ENCODE assay signal across 8 cellular contexts in genomic region chr3:141331370-141332318, GRCh38. TPM values are rescaled to one million over a fixed set of nuclear protein-coding genes. Genes with fewer than 3 reads are reported as not detected.
DNase-seq lines count a peak whose midpoint lies in the region; ATAC-seq and TF ChIP-seq lines count a peak whose summit lies in the region.

No MANE protein-coding gene starts in this region.

- H3K4me1 Mint-ChIP-seq in CD8-positive, alpha-beta memory T cell: no peaks in the 10 kb centered on the region
- H3K4me1 Mint-ChIP-seq in neural crest cell: peaks cover 39% of the 10 kb centered on the region

- no peak overlapping the region for H3K27ac Mint-ChIP-seq in CD8-positive, alpha-beta memory T cell
- peak overlapping the region; percentile 9 for H3K27ac Mint-ChIP-seq in neural crest cell (ENCODE audit: unreplicated experiment)

- no peaks in the 10 kb centered on the region for H3K27me3 ChIP-seq in CD8-positive, alpha-beta memory T cell (ENCODE audit: insufficient read depth, low read length, poor library complexity, severe bottlenecking)
- no peaks in the 10 kb centered on the region for H3K27me3 ChIP-seq in duodenal mucosa (ENCODE audit: control insufficient read depth in 1 of 2, insufficient read depth in 2 of 2, low read length in 2 of 2)

- H3K27me3 Mint-ChIP-seq in CD8-positive, alpha-beta memory T cell: peaks cover 10 to 25% of the 10 kb centered on the region in 2 donors
- H3K27me3 Mint-ChIP-seq in neural crest cell (ENCODE audit: low read depth): no peaks in the 10 kb centered on the region

- DNase-seq in CD8-positive, alpha-beta memory T cell: no peak
- DNase-seq in HS-5 (ENCODE audit: low read depth) (peak; percentile 97), neural crest cell (ENCODE audit: low read depth, low spot score) (no peak), GM20000 (ENCODE audit: low spot score) (no peak), activated gamma-delta T cell treated with Interleukin-2 at 50 U/mL for 16 hours (no peak)
- no peak for DNase-seq in NK-92 treated with Interleukin-12 subunit alpha and Interleukin-12 subunit beta, amount 100 ng/mL, for 24 hours (lab: John Stamatoyannopoulos, UW)

- no peak for ATAC-seq in GM21737 (IDR thresholded peaks at IDR 0.05; ENCODE audit: unreplicated experiment)

- H3K36me3 ChIP-seq in CD8-positive, alpha-beta memory T cell (ENCODE audit: insufficient read depth, low read length): no peaks in the 10 kb centered on the region
- no peaks in the 10 kb centered on the region for H3K36me3 ChIP-seq in duodenal mucosa (ENCODE audit: control insufficient read depth in 1 of 2, insufficient read depth in 2 of 2, low read length in 2 of 2)

- no peaks in the 10 kb centered on the region for H3K36me3 Mint-ChIP-seq in CD8-positive, alpha-beta memory T cell
- no peaks in the 10 kb centered on the region for H3K36me3 Mint-ChIP-seq in neural crest cell (ENCODE audit: low read depth)

- POLR2A ChIA-PET in CD8-positive, alpha-beta memory T cell (lab: Charles Lee): no interaction called here

- no peak overlapping the region for H3K9ac ChIP-seq in duodenal mucosa (ENCODE audit: low read depth in 1 of 2, low read length in 2 of 2)

- no peak overlapping the region for H3K4me3 Mint-ChIP-seq in CD8-positive, alpha-beta memory T cell
- peak overlapping the region; percentile 3 for H3K4me3 Mint-ChIP-seq in neural crest cell

- CTCF ChIA-PET in CD8-positive, alpha-beta memory T cell (lab: Charles Lee): interaction anchor here (1.8 kb wide), 1 partner anchor 123 kb away, joined by 4 read pairs; no protein-coding TSS in a partner anchor

- TF ChIP-seq CTCF in neural crest cell (conservative IDR thresholded peaks at IDR 0.05) (no peak), GM20000 (IDR thresholded peaks at IDR 0.05; ENCODE audit: extremely low read depth, missing control alignments) (no peak)

- H3K4me1 ChIP-seq in CD8-positive, alpha-beta memory T cell (ENCODE audit: insufficient read depth, low read length): no peaks in the 10 kb centered on the region
- peaks cover 49 to 51% of the 10 kb centered on the region in 2 donors for H3K4me1 ChIP-seq in duodenal mucosa (ENCODE audit: control insufficient read depth in 1 of 2, insufficient read depth in 2 of 2, low read length in 2 of 2)

- no peak overlapping the region for H3K4me3 ChIP-seq in CD8-positive, alpha-beta memory T cell (ENCODE audit: low read length)
- no peak overlapping the region for H3K4me3 ChIP-seq in duodenal mucosa (ENCODE audit: low read depth in 1 of 2, low read length in 2 of 2)

- peak overlapping the region; percentile 45 for H3K27ac ChIP-seq in CD8-positive, alpha-beta memory T cell (ENCODE audit: low read depth, low read length)
- H3K27ac ChIP-seq in duodenal mucosa (ENCODE audit: low read depth, low read length): peak overlapping the region; percentile 10

- H3K9me3 Mint-ChIP-seq in CD8-positive, alpha-beta memory T cell: no peaks in the 10 kb centered on the region
- H3K9me3 Mint-ChIP-seq in neural crest cell: peaks cover 6% of the 10 kb centered on the region

- H3K9me3 ChIP-seq in CD8-positive, alpha-beta memory T cell (ENCODE audit: low read length): no peaks in the 10 kb centered on the region
- H3K9me3 ChIP-seq in duodenal mucosa (ENCODE audit: control insufficient read depth in 1 of 2, low read length in 2 of 2): no peaks in the 10 kb centered on the region

RNA-seq across cellular contexts. Expression of gene ZBTB38, which starts 36.7 kb away (rescaled TPM):
- 10 to 100 TPM; 78.6 to 87.1 TPM for total RNA-seq in CD8-positive, alpha-beta memory T cell
- 115 TPM for polyA plus RNA-seq in CD8-positive, alpha-beta memory T cell
- 27.9 and 28.1 TPM in 2 replicates for total RNA-seq in neural crest cell
